ENCODE assay signal across 1 cellular context in the genomic region with DNA sequence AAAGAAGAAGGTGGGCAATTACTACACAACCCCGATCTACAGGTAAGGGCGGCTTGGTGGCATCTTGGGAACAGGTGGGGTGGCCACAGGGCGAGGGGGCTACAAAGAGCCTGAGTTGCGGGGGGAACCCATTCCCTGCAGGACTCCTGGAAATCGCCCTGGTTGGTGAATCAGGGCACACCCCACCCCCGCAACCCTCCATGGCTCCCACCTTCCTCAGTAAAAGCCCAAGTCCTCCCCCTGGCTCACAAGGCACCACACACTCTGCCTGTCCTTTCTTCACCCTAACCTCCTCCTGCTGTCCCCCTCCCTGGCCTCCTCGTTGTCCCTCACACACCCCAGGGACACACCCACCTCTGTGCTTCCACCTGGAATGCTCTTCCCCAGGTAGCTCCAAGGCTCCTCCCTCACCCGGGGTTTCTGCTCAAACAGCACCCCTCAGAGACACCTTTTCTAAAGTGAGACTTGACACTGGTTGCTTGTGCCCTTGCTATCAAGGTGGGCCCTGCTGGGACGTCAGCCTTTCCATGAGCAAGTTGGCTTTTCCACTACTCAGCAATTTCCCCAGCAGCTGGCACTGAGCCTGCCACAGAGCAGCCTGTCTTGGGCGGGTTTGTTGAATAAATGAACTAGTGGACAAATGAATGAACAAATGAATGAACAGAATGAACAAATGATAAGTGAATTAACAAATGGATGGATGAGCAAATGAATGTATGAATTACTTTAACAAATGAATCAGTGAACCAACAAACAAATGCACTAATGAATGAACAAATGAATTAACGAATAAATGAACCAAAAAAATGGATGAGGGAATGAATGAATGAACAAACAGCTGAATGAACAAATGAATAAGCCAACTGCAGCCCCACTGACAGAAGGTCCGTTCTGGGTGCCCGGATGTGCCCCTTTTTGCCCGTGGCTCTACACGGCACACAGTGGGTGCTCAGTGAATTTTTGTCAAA.
TF ChIP-seq lines count a peak whose summit lies in the region.

No MANE protein-coding gene starts in this region.

TF ChIP-seq in GM12878, 131 proteins besides CTCF, POLR2A, EP300 and RAD21:
- TF ChIP-seq ZNF24 (IDR thresholded peaks at IDR 0.05) = peak; percentile 96
- TF ChIP-seq, protein P1, sequence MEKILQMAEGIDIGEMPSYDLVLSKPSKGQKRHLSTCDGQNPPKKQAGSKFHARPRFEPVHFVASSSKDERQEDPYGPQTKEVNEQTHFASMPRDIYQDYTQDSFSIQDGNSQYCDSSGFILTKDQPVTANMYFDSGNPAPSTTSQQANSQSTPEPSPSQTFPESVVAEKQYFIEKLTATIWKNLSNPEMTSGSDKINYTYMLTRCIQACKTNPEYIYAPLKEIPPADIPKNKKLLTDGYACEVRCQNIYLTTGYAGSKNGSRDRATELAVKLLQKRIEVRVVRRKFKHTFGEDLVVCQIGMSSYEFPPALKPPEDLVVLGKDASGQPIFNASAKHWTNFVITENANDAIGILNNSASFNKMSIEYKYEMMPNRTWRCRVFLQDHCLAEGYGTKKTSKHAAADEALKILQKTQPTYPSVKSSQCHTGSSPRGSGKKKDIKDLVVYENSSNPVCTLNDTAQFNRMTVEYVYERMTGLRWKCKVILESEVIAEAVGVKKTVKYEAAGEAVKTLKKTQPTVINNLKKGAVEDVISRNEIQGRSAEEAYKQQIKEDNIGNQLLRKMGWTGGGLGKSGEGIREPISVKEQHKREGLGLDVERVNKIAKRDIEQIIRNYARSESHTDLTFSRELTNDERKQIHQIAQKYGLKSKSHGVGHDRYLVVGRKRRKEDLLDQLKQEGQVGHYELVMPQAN (conservative IDR thresholded peaks at IDR 0.05) = no peak
